In the genomic region with DNA sequence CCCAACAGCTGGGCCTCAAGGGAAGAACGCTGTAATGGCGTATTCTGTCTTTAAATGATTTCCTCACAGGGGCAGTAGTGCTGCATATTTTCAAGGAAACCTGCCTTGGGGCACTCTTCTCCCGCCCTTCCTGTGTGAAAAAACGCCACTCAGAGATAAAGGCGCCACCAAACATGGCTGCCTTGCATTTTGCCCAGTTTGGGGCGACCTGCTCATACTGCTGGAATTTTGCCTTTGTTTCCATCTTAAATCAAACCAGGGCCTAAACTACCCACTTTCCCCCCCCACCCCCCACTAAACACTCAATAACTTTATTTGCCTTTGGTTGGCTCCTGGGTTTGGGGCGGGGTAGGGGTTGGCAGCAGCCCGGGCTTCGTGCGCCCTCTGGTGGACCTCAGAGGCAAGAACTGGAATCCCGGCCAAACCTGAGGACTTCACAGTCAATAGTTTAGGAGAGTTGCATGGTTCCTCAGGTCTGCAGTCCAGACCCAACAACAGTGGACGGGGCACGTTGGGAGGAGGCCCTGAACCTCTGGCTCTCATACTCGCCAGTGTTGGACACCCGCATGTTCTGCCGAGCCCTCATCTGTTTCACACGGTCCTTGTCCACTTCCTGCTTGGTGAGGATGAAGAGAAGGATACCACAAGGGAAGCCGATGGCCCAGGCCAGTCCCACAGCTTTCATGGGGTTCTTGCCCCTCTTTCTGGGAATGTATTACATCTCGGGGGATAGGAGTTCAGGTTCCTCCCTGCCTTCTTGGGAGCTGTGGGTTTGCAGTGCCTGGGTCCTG, we compare ENCODE assay signal across 8 cellular contexts.
DNase-seq lines count a peak whose midpoint lies in the region; ATAC-seq lines count a peak whose summit lies in the region.

No MANE protein-coding gene starts in this region.

- ATAC-seq in GM18873 (IDR thresholded peaks at IDR 0.05; ENCODE audit: low FRiP score, unreplicated experiment) (peak; percentile 69), right cardiac atrium (peak in 1 of 2 donors; percentile 94)

- H3K27me3 Mint-ChIP-seq in activated CD4-positive, alpha-beta memory T cell treated with anti-CD3 and anti-CD28 coated beads, Interleukin-2, amount 10 ng/mL, durations not matched to agents 7 days and 5 days: no peaks in the 10 kb centered on the region

- peaks cover 0 to 11% (median 7%) of the 10 kb centered on the region in 10 experiments; a peak in 9 of 20 replicates for H3K4me1 ChIP-seq in BLaER1 treated with 17β-estradiol and CSF1 and Interleukin-3, amounts not matched to agents 10 nM and 100 nM
- peaks cover 13% of the 10 kb centered on the region for H3K4me1 ChIP-seq in Karpas-422 (ENCODE audit: low read length)
- no peaks in the 10 kb centered on the region for H3K4me1 ChIP-seq in right cardiac atrium (ENCODE audit: control insufficient read depth, insufficient read depth, low read length)

- POLR2A ChIA-PET in activated CD4-positive, alpha-beta memory T cell treated with anti-CD3 and anti-CD28 coated beads, Interleukin-2, amount 10 ng/mL, durations not matched to agents 7 days and 5 days (lab: Charles Lee): no interaction called here

- intact Hi-C loops in right cardiac atrium (cut with DNase I): no loop called here

- no peaks in the 10 kb centered on the region for H3K79me2 ChIP-seq in Karpas-422 (ENCODE audit: low read length)

- peak overlapping the region; percentile 72 to 83 (median 77) for H3K4me2 ChIP-seq in BLaER1 treated with 17β-estradiol and CSF1 and Interleukin-3, amounts not matched to agents 10 nM and 100 nM
- peak overlapping the region; percentile 76 for H3K4me2 ChIP-seq in Karpas-422 (ENCODE audit: low read depth, low read length, poor library complexity, severe bottlenecking)

- peak; percentile 88 for DNase-seq in Karpas-422
- peak; percentile 31 for DNase-seq in activated CD4-positive, alpha-beta memory T cell treated with anti-CD3 and anti-CD28 coated beads, Interleukin-2, amount 10 ng/mL, durations not matched to agents 7 days and 5 days
- peak in 2 of 3 donors; percentile 71 to 77 for DNase-seq in right cardiac atrium
- peak in 2 of 3 donors; percentile 9 to 54 for DNase-seq in stimulated activated CD4-positive, alpha-beta T cell treated with anti-CD3 and anti-CD28 coated beads, TNF-alpha, amount 100 ng/mL, for 48 hours (ENCODE audit: low read depth in 3 of 3)
- no peak for DNase-seq in DMS153 (lab: John Stamatoyannopoulos, UW)
- DNase-seq in CD1c-positive myeloid dendritic cell (ENCODE audit: extremely low spot score): no peak

- 77% methylated on average over 19 of the region's 19 CpGs for WGBS in right cardiac atrium

- peak overlapping the region; percentile 45 to 69 (median 56) for H3K4me3 ChIP-seq in BLaER1 treated with 17β-estradiol and CSF1 and Interleukin-3, amounts not matched to agents 10 nM and 100 nM
- H3K4me3 ChIP-seq in Karpas-422 (ENCODE audit: low read length) (peak overlapping the region; percentile 60), right cardiac atrium (ENCODE audit: low read length) (no peak overlapping the region)

- H3K9me3 Mint-ChIP-seq in activated CD4-positive, alpha-beta memory T cell treated with anti-CD3 and anti-CD28 coated beads, Interleukin-2, amount 10 ng/mL, durations not matched to agents 7 days and 5 days: no peaks in the 10 kb centered on the region

- H3K9me3 ChIP-seq in BLaER1 treated with 17β-estradiol and CSF1 and Interleukin-3, amounts not matched to agents 10 nM and 100 nM (replicated peaks in 1 of 11): no peaks in the 10 kb centered on the region
- H3K9me3 ChIP-seq in Karpas-422 (ENCODE audit: low read length): no peaks in the 10 kb centered on the region
- no peaks in the 10 kb centered on the region for H3K9me3 ChIP-seq in right cardiac atrium (ENCODE audit: control insufficient read depth, low read length)

- peak overlapping the region in 7 of 11 experiments; percentile 42 to 67 (median 62); a peak in 13 of 22 replicates for H3K27ac ChIP-seq in BLaER1 treated with 17β-estradiol and CSF1 and Interleukin-3, amounts not matched to agents 10 nM and 100 nM
- H3K27ac ChIP-seq in Karpas-422 (ENCODE audit: low read length) (no peak overlapping the region), right cardiac atrium (ENCODE audit: low read length) (no peak overlapping the region)

- CTCF ChIA-PET in activated CD4-positive, alpha-beta memory T cell treated with anti-CD3 and anti-CD28 coated beads, Interleukin-2, amount 10 ng/mL, durations not matched to agents 7 days and 5 days (lab: Charles Lee): interaction anchor here (0.9 to 1.0 kb wide), 2 partner anchors 10 to 24 kb away, joined by 3 to 4 read pairs; no protein-coding TSS in a partner anchor

- H3K36me3 ChIP-seq in BLaER1 treated with 17β-estradiol and CSF1 and Interleukin-3, amounts not matched to agents 10 nM and 100 nM: peaks cover 0 to 57% (median 22%) of the 10 kb centered on the region in 11 experiments; a peak in 14 of 22 replicates
- no peaks in the 10 kb centered on the region for H3K36me3 ChIP-seq in Karpas-422 (ENCODE audit: insufficient read depth, low read length)

- H4K20me1 ChIP-seq in BLaER1 treated with 17β-estradiol and CSF1 and Interleukin-3, amounts not matched to agents 10 nM and 100 nM: peaks cover 0 to 11% (median 0%) of the 10 kb centered on the region in 11 experiments; a peak in 4 of 22 replicates
- H4K20me1 ChIP-seq in Karpas-422 (ENCODE audit: insufficient read depth, low read depth, low read length): no peaks in the 10 kb centered on the region

- no peaks in the 10 kb centered on the region for H3K9me2 ChIP-seq in Karpas-422 (replicated peaks; ENCODE audit: insufficient read depth, low read length)

- peaks cover 35 to 81% (median 66%) of the 10 kb centered on the region in 11 experiments for H3K27me3 ChIP-seq in BLaER1 treated with 17β-estradiol and CSF1 and Interleukin-3, amounts not matched to agents 10 nM and 100 nM
- H3K27me3 ChIP-seq in Karpas-422 (ENCODE audit: low read length): no peaks in the 10 kb centered on the region
- H3K27me3 ChIP-seq in right cardiac atrium (ENCODE audit: control insufficient read depth, insufficient read depth): no peaks in the 10 kb centered on the region

- no peak overlapping the region for H3K4me3 Mint-ChIP-seq in activated CD4-positive, alpha-beta memory T cell treated with anti-CD3 and anti-CD28 coated beads, Interleukin-2, amount 10 ng/mL, durations not matched to agents 7 days and 5 days

- H3K36me3 Mint-ChIP-seq in activated CD4-positive, alpha-beta memory T cell treated with anti-CD3 and anti-CD28 coated beads, Interleukin-2, amount 10 ng/mL, durations not matched to agents 7 days and 5 days (ENCODE audit: low read depth): no peaks in the 10 kb centered on the region

- H2AFZ ChIP-seq in Karpas-422 (ENCODE audit: low read length): peak overlapping the region; percentile 95

- no peak overlapping the region for H3K27ac Mint-ChIP-seq in activated CD4-positive, alpha-beta memory T cell treated with anti-CD3 and anti-CD28 coated beads, Interleukin-2, amount 10 ng/mL, durations not matched to agents 7 days and 5 days

- H3K4me1 Mint-ChIP-seq in activated CD4-positive, alpha-beta memory T cell treated with anti-CD3 and anti-CD28 coated beads, Interleukin-2, amount 10 ng/mL, durations not matched to agents 7 days and 5 days: no peaks in the 10 kb centered on the region

- peak overlapping the region in 10 of 11 experiments; percentile 18 to 65 (median 53); a peak in 15 of 22 replicates for H3K9ac ChIP-seq in BLaER1 treated with 17β-estradiol and CSF1 and Interleukin-3, amounts not matched to agents 10 nM and 100 nM
- peak overlapping the region; percentile 60 for H3K9ac ChIP-seq in Karpas-422 (ENCODE audit: low read length)

Comparison
In these comparisons a context has a peak if more than half of its experiments do, and no peak if none do; other contexts are left out.
1. H3K27ac ChIP-seq: peak in BLaER1 treated with 17β-estradiol and CSF1 and Interleukin-3, amounts not matched to agents 10 nM and 100 nM (7 of 11); none in Karpas-422 (single experiment) and right cardiac atrium (single experiment).
2. DNase-seq: peak in Karpas-422 (single experiment), activated CD4-positive, alpha-beta memory T cell treated with anti-CD3 and anti-CD28 coated beads, Interleukin-2, amount 10 ng/mL, durations not matched to agents 7 days and 5 days (single experiment), right cardiac atrium (2 of 3) and stimulated activated CD4-positive, alpha-beta T cell treated with anti-CD3 and anti-CD28 coated beads, TNF-alpha, amount 100 ng/mL, for 48 hours (2 of 3); none in DMS153 (single experiment) and CD1c-positive myeloid dendritic cell (single experiment).